In the genomic region with DNA sequence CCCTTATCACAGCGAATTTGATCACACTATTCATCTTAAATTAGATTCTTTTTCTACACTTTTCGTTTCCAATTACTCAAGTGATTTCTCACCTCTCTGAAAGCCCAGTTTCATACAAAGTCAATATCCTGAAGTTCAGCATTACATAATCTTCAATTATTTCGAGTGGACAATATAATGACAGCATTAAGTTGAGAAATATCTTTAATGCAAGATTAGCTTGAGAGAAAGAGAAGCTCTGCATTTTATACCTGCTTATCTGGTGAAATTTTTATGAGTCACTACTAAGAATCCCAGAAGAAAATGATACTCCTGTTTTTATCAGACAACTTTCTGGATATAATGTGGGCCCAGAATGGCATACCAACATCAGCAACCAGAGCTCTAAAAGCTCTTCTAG, we compare ENCODE assay signal across 28 cellular contexts.
"Had no signal": no experiment of that assay in that cellular context is flagged by ENCODE, and none has a peak within 500 bp of the region (broad histone marks: within the 10 kb centered on the region; RNA-seq: fewer than 3 reads in every experiment).

No MANE protein-coding gene starts in this region.

- H3K4me3 ChIP-seq: coronary artery, dorsolateral prefrontal cortex had no signal

- H3K36me3 ChIP-seq: brain microvascular endothelial cell had no signal

- H3K27me3 ChIP-seq: brain microvascular endothelial cell, dorsolateral prefrontal cortex had no signal

- ATAC-seq: activated CD4-positive, alpha-beta T cell treated with anti-CD3 and anti-CD28 coated beads for 36 hours; activated CD8-positive, alpha-beta memory T cell treated with anti-CD3 and anti-CD28 coated beads, Interleukin-2, amount 10 ng/mL, durations not matched to agents 7 days and 5 days; activated CD8-positive, alpha-beta T cell treated with anti-CD3 and anti-CD28 coated beads, Interleukin-2, amount 10 ng/mL, durations not matched to agents 7 days and 5 days; activated naive CD4-positive, alpha-beta T cell treated with anti-CD3 and anti-CD28 coated beads, Interleukin-2, amount 50 U/mL, for 72 hours; esophagus mucosa had no signal

- DNase-seq: activated CD4-positive, alpha-beta memory T cell treated with anti-CD3 and anti-CD28 coated beads for 36 hours; activated CD4-positive, alpha-beta T cell treated with anti-CD3 and anti-CD28 coated beads for 36 hours; activated CD4-positive, alpha-beta T cell treated with anti-CD3 and anti-CD28 coated beads, Interleukin-2, amount 10 ng/mL, durations not matched to agents 24 days and 14 days; activated CD4-positive, CD25-positive, alpha-beta regulatory T cell; activated CD4-positive, CD25-positive, alpha-beta regulatory T cell treated with anti-CD3 and anti-CD28 coated beads, Interleukin-2, amount 50 U/mL, for 72 hours; activated CD8-positive, alpha-beta memory T cell treated with anti-CD3 and anti-CD28 coated beads, Interleukin-2, amount 10 ng/mL, durations not matched to agents 7 days and 5 days; activated CD8-positive, alpha-beta memory T cell treated with anti-CD3 and anti-CD28 coated beads, Interleukin-2, amount 50 U/mL, for 4 hours; activated CD8-positive, alpha-beta T cell treated with anti-CD3 and anti-CD28 coated beads, Interleukin-2, amount 10 ng/mL, durations not matched to agents 7 days and 5 days; activated gamma-delta T cell; activated naive CD4-positive, alpha-beta T cell; activated naive CD4-positive, alpha-beta T cell treated with anti-CD3 and anti-CD28 coated beads, Interleukin-2, amount 10 ng/mL, durations not matched to agents 7 days and 5 days; activated naive CD8-positive, alpha-beta T cell treated with anti-CD3 and anti-CD28 coated beads, Interleukin-2, amount 10 ng/mL, durations not matched to agents 7 days and 5 days; activated T-cell treated with anti-CD3 and anti-CD28 coated beads, Interleukin-2, amount 50 U/mL, for 1 hour; activated T-cell treated with anti-CD3 and anti-CD28 coated beads, Interleukin-2, amount 50 U/mL, for 48 hours; amniotic stem cell; anterior cingulate cortex; brain microvascular endothelial cell; dorsolateral prefrontal cortex; effector memory CD4-positive, alpha-beta T cell; endodermal cell; foreskin fibroblast; T-helper 2 cell had no signal

- FAIRE-seq: astrocyte, bronchial epithelial cell, frontal cortex had no signal

- H3K27ac ChIP-seq: brain microvascular endothelial cell, coronary artery, dorsolateral prefrontal cortex had no signal
